In genomic region chr2:191038241-191038725, GRCh38 we compare ENCODE assay signal across 9 cellular contexts. TPM values are rescaled to one million over a fixed set of nuclear protein-coding genes. Genes with fewer than 3 reads are reported as not detected.
DNase-seq lines count a peak whose midpoint lies in the region; ATAC-seq and TF ChIP-seq lines count a peak whose summit lies in the region.
"Had no signal": no experiment of that assay in that cellular context is flagged by ENCODE, and none has a peak within 500 bp of the region (broad histone marks: within the 10 kb centered on the region; RNA-seq: fewer than 3 reads in every experiment).

No MANE protein-coding gene starts in this region.

- H3K4me3 ChIP-seq in foreskin fibroblast (ENCODE audit: low read depth in 1 of 2, low read length in 2 of 2) (no peak overlapping the region), uterus (no peak overlapping the region), upper lobe of right lung (no peak overlapping the region)

- peaks cover 70% of the 10 kb centered on the region for H3K4me1 Mint-ChIP-seq in HFFc6 (ENCODE audit: low read depth)
- peaks cover 48% of the 10 kb centered on the region for H3K4me1 Mint-ChIP-seq in activated CD4-positive, alpha-beta memory T cell treated with anti-CD3 and anti-CD28 coated beads for 36 hours (ENCODE audit: low read depth)

- H3K27me3 Mint-ChIP-seq in HFFc6 (ENCODE audit: insufficient read depth), result no peaks in the 10 kb centered on the region
- H3K27me3 Mint-ChIP-seq in activated CD4-positive, alpha-beta memory T cell treated with anti-CD3 and anti-CD28 coated beads for 36 hours, result no peaks in the 10 kb centered on the region

- peak overlapping the region; percentile 97 for H3K27ac Mint-ChIP-seq in HFFc6
- peak overlapping the region; percentile 68 for H3K27ac Mint-ChIP-seq in activated CD4-positive, alpha-beta memory T cell treated with anti-CD3 and anti-CD28 coated beads for 36 hours

- H3K36me3 Mint-ChIP-seq in HFFc6 (ENCODE audit: low read depth), result no peaks in the 10 kb centered on the region
- H3K36me3 Mint-ChIP-seq in activated CD4-positive, alpha-beta memory T cell treated with anti-CD3 and anti-CD28 coated beads for 36 hours, result peaks cover 28% of the 10 kb centered on the region

- TF ChIP-seq CTCF in HFFc6 (IDR thresholded peaks at IDR 0.05), result no peak
- no peak for TF ChIP-seq CTCF in foreskin fibroblast (IDR thresholded peaks at IDR 0.05; ENCODE audit: low read depth, low read length)
- no peak for TF ChIP-seq CTCF in uterus (IDR thresholded peaks at IDR 0.05)
- no peak for TF ChIP-seq CTCF in upper lobe of right lung (IDR thresholded peaks at IDR 0.05)

- H3K27ac ChIP-seq in uterus (no peak overlapping the region), upper lobe of right lung (no peak overlapping the region)

- POLR2A ChIA-PET in activated CD4-positive, alpha-beta memory T cell treated with anti-CD3 and anti-CD28 coated beads for 36 hours (lab: Charles Lee), result interaction anchor here (0.6 to 2.4 kb wide), 4 partner anchors 15 to 112 kb away, joined by 3 to 7 read pairs (median 4); partner anchors contain the start of gene STAT4

- H3K27me3 ChIP-seq in uterus (no peaks in the 10 kb centered on the region), upper lobe of right lung (no peaks in the 10 kb centered on the region)

- no peaks in the 10 kb centered on the region for H3K36me3 ChIP-seq in uterus
- H3K36me3 ChIP-seq in upper lobe of right lung, result no peaks in the 10 kb centered on the region

- ATAC-seq in upper lobe of right lung (no peak), GM21576 (IDR thresholded peaks at IDR 0.05; ENCODE audit: unreplicated experiment) (no peak)

- intact Hi-C loops in activated CD4-positive, alpha-beta memory T cell treated with anti-CD3 and anti-CD28 coated beads for 36 hours (cut with micrococcal nuclease), result loop anchor here (1.0 kb wide), 2 partner anchors 8 to 17 kb away; no protein-coding TSS in a partner anchor
- intact Hi-C loops in uterus (cut with DNase I; ENCODE audit: low total_unique reads), result no loop called here
- intact Hi-C loops in upper lobe of right lung (cut with DNase I), result no loop called here

- H3K9me3 ChIP-seq in uterus, result no peaks in the 10 kb centered on the region
- H3K9me3 ChIP-seq in upper lobe of right lung, result no peaks in the 10 kb centered on the region

- CTCF ChIA-PET in activated CD4-positive, alpha-beta memory T cell treated with anti-CD3 and anti-CD28 coated beads for 36 hours (lab: Charles Lee), result interaction anchor here (0.7 to 5.3 kb wide), 5 partner anchors 9 to 462 kb away, joined by 3 to 35 read pairs (median 8); no protein-coding TSS in a partner anchor

- TF ChIP-seq POLR2A in uterus (IDR thresholded peaks at IDR 0.05), result no peak

- no peaks in the 10 kb centered on the region for H3K4me1 ChIP-seq in uterus
- H3K4me1 ChIP-seq in upper lobe of right lung, result peaks cover 8% of the 10 kb centered on the region

- H3K9me3 Mint-ChIP-seq in HFFc6, result no peaks in the 10 kb centered on the region
- no peaks in the 10 kb centered on the region for H3K9me3 Mint-ChIP-seq in activated CD4-positive, alpha-beta memory T cell treated with anti-CD3 and anti-CD28 coated beads for 36 hours

- peak overlapping the region; percentile 63 for H3K4me3 Mint-ChIP-seq in HFFc6
- H3K4me3 Mint-ChIP-seq in activated CD4-positive, alpha-beta memory T cell treated with anti-CD3 and anti-CD28 coated beads for 36 hours, result no peak overlapping the region

- DNase-seq in CD1c-positive myeloid dendritic cell (ENCODE audit: extremely low spot score), result peak; percentile 28
- peak; percentile 87 for DNase-seq in HFFc6
- DNase-seq in activated CD4-positive, alpha-beta memory T cell treated with anti-CD3 and anti-CD28 coated beads for 36 hours, result peak; percentile 63
- peak; percentile 83 to 87 for DNase-seq in foreskin fibroblast
- no peak for DNase-seq in uterus
- no peak for DNase-seq in upper lobe of right lung
- no peak for DNase-seq in activated CD8-positive, alpha-beta memory T cell treated with anti-CD3 and anti-CD28 coated beads, Interleukin-2, amount 50 U/mL, for 4 hours
- DNase-seq: NCI-H1436 treated with DMSO at 0.1 percent for 48 hours had no signal

RNA-seq across cellular contexts. Expression of gene STAT1, which starts 24.3 kb away (rescaled TPM):
- total RNA-seq in HFFc6 (2021; fragmentation: NEBNext Ultra II Directional; extraction: Animal tissue kit (Norgen Biotek cat#: 25700)), result 100 to 1,000 TPM in 4 of 6 experiments, 10 to 100 TPM in 2; 91.6 to 154 (median 138) TPM
- total RNA-seq in activated CD4-positive, alpha-beta memory T cell treated with anti-CD3 and anti-CD28 coated beads for 36 hours, result 100 to 1,000 TPM; 309 to 314 TPM
- 10 to 100 TPM; 20.7 to 83.0 (median 56.1) TPM for total RNA-seq in uterus
- total RNA-seq in upper lobe of right lung, result 98.6 TPM

Comparison
In these comparisons a context has a peak if more than half of its experiments do, and no peak if none do; other contexts are left out.
1. DNase-seq: peak in CD1c-positive myeloid dendritic cell (single experiment), HFFc6 (single experiment), activated CD4-positive, alpha-beta memory T cell treated with anti-CD3 and anti-CD28 coated beads for 36 hours (single experiment) and foreskin fibroblast (2 of 2); none in uterus (0 of 2), upper lobe of right lung (single experiment) and activated CD8-positive, alpha-beta memory T cell treated with anti-CD3 and anti-CD28 coated beads, Interleukin-2, amount 50 U/mL, for 4 hours (single experiment).